8 cellular contexts compared by ENCODE assay signal in the genomic region with DNA sequence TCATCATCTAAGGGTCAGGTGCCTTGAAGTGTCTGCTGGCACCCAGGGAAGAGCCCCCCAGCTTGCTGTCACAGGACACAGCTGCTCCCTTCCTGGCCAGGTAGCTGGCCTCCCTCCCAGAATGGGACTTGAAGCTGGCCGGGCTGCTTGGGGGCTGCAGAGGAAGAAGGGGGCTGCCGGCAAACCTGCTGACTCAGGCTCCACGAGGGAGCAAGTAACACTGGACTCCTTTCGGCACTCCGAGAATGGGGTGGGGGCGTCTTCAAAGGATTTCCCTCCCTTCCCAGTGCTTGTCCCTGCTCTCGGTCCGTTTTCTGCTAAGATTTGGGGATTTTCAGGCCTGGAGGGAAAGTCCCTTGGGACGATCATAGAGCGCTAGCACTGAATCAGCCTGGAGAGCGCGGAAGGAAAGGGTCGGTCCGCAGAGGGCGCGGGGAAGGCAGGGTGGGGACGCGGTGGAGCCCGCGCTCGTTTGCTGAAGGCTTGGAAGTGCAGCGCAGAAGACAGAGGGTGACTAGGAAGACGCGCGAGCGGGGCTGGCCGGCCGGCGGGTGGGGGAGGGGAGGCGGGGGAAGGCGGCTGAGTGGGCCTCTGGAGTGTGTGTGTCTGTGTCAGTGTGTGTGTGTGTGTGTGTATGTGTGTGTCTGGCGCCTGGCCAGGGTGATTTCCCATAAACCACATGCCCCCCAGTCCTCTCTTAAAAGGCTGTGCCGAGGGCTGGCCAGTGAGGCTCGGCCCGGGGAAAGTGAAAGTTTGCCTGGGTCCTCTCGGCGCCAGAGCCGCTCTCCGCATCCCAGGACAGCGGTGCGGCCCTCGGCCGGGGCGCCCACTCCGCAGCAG. TPM values are rescaled to one million over a fixed set of nuclear protein-coding genes. Genes with fewer than 3 reads are reported as not detected.
DNase-seq lines count a peak whose midpoint lies in the region; ATAC-seq and TF ChIP-seq lines count a peak whose summit lies in the region.

A gene with protein sequence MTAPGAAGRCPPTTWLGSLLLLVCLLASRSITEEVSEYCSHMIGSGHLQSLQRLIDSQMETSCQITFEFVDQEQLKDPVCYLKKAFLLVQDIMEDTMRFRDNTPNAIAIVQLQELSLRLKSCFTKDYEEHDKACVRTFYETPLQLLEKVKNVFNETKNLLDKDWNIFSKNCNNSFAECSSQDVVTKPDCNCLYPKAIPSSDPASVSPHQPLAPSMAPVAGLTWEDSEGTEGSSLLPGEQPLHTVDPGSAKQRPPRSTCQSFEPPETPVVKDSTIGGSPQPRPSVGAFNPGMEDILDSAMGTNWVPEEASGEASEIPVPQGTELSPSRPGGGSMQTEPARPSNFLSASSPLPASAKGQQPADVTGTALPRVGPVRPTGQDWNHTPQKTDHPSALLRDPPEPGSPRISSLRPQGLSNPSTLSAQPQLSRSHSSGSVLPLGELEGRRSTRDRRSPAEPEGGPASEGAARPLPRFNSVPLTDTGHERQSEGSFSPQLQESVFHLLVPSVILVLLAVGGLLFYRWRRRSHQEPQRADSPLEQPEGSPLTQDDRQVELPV (plus strand): TSS at position 727 of the 840 bp plus-strand sequence. CDS start 175 bp downstream, outside the sequence.

- intact Hi-C loops in left ventricle myocardium inferior (cut with micrococcal nuclease), result loop anchor here (10.0 kb wide), 2 partner anchors 64 to 96 kb away; no protein-coding TSS in a partner anchor
- intact Hi-C loops in posterior vena cava (cut with DNase I), result loop anchor here in 1 of 2 donors (10.0 kb wide), 1 partner anchor 116 kb away; no protein-coding TSS in a partner anchor
- intact Hi-C loops in upper lobe of right lung (cut with DNase I), result no loop called here

- TF ChIP-seq CTCF in left ventricle myocardium inferior (IDR thresholded peaks at IDR 0.05; ENCODE audit: borderline replicate concordance), result no peak
- TF ChIP-seq CTCF in upper lobe of right lung (IDR thresholded peaks at IDR 0.05), result no peak

- H3K4me1 ChIP-seq in left ventricle myocardium inferior, result peaks cover 81% of the 10 kb centered on the region
- H3K4me1 ChIP-seq in upper lobe of right lung, result peaks cover 50% of the 10 kb centered on the region

- H3K27me3 ChIP-seq in left ventricle myocardium inferior (ENCODE audit: low read depth), result no peaks in the 10 kb centered on the region
- H3K27me3 ChIP-seq in upper lobe of right lung, result no peaks in the 10 kb centered on the region

- H3K4me3 ChIP-seq in left ventricle myocardium inferior (peak within 1 kb of the TSS; percentile 96), upper lobe of right lung (peak within 1 kb of the TSS; percentile 81)

- ATAC-seq in HG02884 (IDR thresholded peaks at IDR 0.05; ENCODE audit: unreplicated experiment) (peak; percentile 33), upper lobe of right lung (peak; percentile 81), HG02973 (IDR thresholded peaks at IDR 0.05; ENCODE audit: unreplicated experiment) (no peak)

- DNase-seq in COLO668 (lab: John Stamatoyannopoulos, UW; ENCODE audit: unreplicated experiment) (peak; percentile 76), T-helper 22 cell (ENCODE audit: low read depth) (peak; percentile 23), left ventricle myocardium inferior (peak; percentile 83), posterior vena cava (ENCODE audit: low spot score) (peak; percentile 93), upper lobe of right lung (peak; percentile 88)

- H3K36me3 ChIP-seq in left ventricle myocardium inferior (peaks cover 9% of the 10 kb centered on the region), upper lobe of right lung (peaks cover 8% of the 10 kb centered on the region)

- H3K9me3 ChIP-seq in left ventricle myocardium inferior (replicated peaks) (no peaks in the 10 kb centered on the region), upper lobe of right lung (no peaks in the 10 kb centered on the region)

- H3K27ac ChIP-seq in angular gyrus (ENCODE audit: low read depth, low read length) (peak within 1 kb of the TSS; percentile 81), left ventricle myocardium inferior (replicated peaks) (peak within 1 kb of the TSS; percentile 93), upper lobe of right lung (peak within 1 kb of the TSS; percentile 78)

RNA-seq across cellular contexts. Expression of the gene that starts here (rescaled TPM):
- 13.9 TPM for total RNA-seq in left ventricle myocardium inferior
- total RNA-seq in posterior vena cava, result 10 to 100 TPM; 64.1 to 68.7 TPM
- 79.8 TPM for total RNA-seq in upper lobe of right lung

Comparison
In these comparisons a context has a peak if more than half of its experiments do, and no peak if none do; other contexts are left out.
1. DNase-seq: peak in every context shown above with its lines; median percentile 93 in posterior vena cava; 88 in upper lobe of right lung; 83 in left ventricle myocardium inferior; 76 in COLO668; 23 in T-helper 22 cell.